Comparison of ENCODE assay signal across 20 cellular contexts in genomic region chr7:39535720-39536119, GRCh38.
"Had no signal": no experiment of that assay in that cellular context is flagged by ENCODE, and none has a peak within 500 bp of the region (broad histone marks: within the 10 kb centered on the region; RNA-seq: fewer than 3 reads in every experiment).

No MANE protein-coding gene starts in this region.

- DNase-seq: activated B cell treated with CpG ODN at 0.5 μM for 24 hours; activated CD4-positive, alpha-beta T cell treated with anti-CD3 and anti-CD28 coated beads, Interleukin-2, amount 50 U/mL, for 1 hour; activated CD8-positive, alpha-beta T cell treated with anti-CD3 and anti-CD28 coated beads for 36 hours; activated naive CD8-positive, alpha-beta T cell treated with anti-CD3 and anti-CD28 coated beads, Interleukin-2, amount 50 U/mL, for 24 hours; activated T-cell treated with anti-CD3 and anti-CD28 coated beads, Interleukin-2, amount 50 U/mL, for 48 hours; amygdala; central memory CD4-positive, alpha-beta T cell; endodermal cell; heart right ventricle; left ventricle myocardium inferior; naive thymus-derived CD4-positive, alpha-beta T cell; ovary; stimulated activated CD4-positive, alpha-beta T cell treated with anti-CD3 and anti-CD28 coated beads, Interleukin-4, amount 100 ng/mL, for 24 hours; T-cell had no signal

- H3K36me3 ChIP-seq: heart right ventricle, left ventricle myocardium inferior, ovary, thoracic aorta had no signal

- H3K4me3 ChIP-seq: heart right ventricle, left ventricle myocardium inferior, lung, ovary, skin epidermis, thoracic aorta had no signal

- H3K4me1 ChIP-seq: heart right ventricle, left ventricle myocardium inferior had no signal

- H3K27me3 ChIP-seq: ovary had no signal

- FAIRE-seq: islet of Langerhans had no signal

- ATAC-seq: activated CD8-positive, alpha-beta T cell treated with anti-CD3 and anti-CD28 coated beads for 36 hours; heart right ventricle; naive thymus-derived CD4-positive, alpha-beta T cell; sciatic nerve; stimulated activated effector memory CD8-positive, alpha-beta T cell treated with anti-CD3 and anti-CD28 coated beads, Interleukin-12 subunit alpha, Interleukin-12 subunit beta, amount 100 ng/mL, for 72 hours; T-cell had no signal

- H3K27ac ChIP-seq: heart right ventricle, left ventricle myocardium inferior, ovary, skin epidermis, thoracic aorta had no signal

- H3K9me3 ChIP-seq: heart right ventricle, left ventricle myocardium inferior, ovary, thoracic aorta had no signal
